Comparison of ENCODE assay signal across 22 cellular contexts in genomic region chr20:57911512-57912226, GRCh38.
DNase-seq lines count a peak whose midpoint lies in the region; ATAC-seq and TF ChIP-seq lines count a peak whose summit lies in the region.
"Had no signal": no experiment of that assay in that cellular context is flagged by ENCODE, and none has a peak within 500 bp of the region (broad histone marks: within the 10 kb centered on the region; RNA-seq: fewer than 3 reads in every experiment).

No MANE protein-coding gene starts in this region.

- TF ChIP-seq CTCF in tibial artery (IDR thresholded peaks at IDR 0.05) = no peak

- intact Hi-C loops in tibial artery (cut with DNase I; ENCODE audit: low total_unique reads) = no loop called here

- no peaks in the 10 kb centered on the region for H3K27me3 ChIP-seq in tibial artery

- no peak overlapping the region for H3K9ac ChIP-seq in SK-N-MC (ENCODE audit: insufficient read length)

- H3K4me1 ChIP-seq in tibial artery = peaks cover 0 to 13% (median 5%) of the 10 kb centered on the region in 4 donors
- H3K4me1 ChIP-seq: A549, Caco-2 had no signal

- no peak overlapping the region for H3K4me3 ChIP-seq in SK-N-MC
- H3K4me3 ChIP-seq in tibial artery = no peak overlapping the region
- H3K4me3 ChIP-seq: A549 had no signal

- peak; percentile 11 for DNase-seq in AG08395 (ENCODE audit: low spot score)
- peak; percentile 38 for DNase-seq in HT1080 (ENCODE audit: low read depth)
- DNase-seq in SK-N-MC (ENCODE audit: low read depth, low spot score) = peak; percentile 28
- peak; percentile 2 to 49 for DNase-seq in tibial artery
- no peak for DNase-seq in NCI-H69 (lab: John Stamatoyannopoulos, UW)
- DNase-seq: Caco-2; CD8-positive, alpha-beta T cell; KBM-7; MV-4-11; NCI-H1105; NCI-H1436 treated with DMSO at 0.1 percent for 48 hours; NCI-H187 treated with DMSO at 0.1 percent for 48 hours; NCI-H2171 treated with DMSO at 0.1 percent for 48 hours; NCI-H345; NCI-H510A treated with DMSO at 0.1 percent for 48 hours; NCI-H748 treated with DMSO at 0.1 percent for 48 hours; SHP77 treated with DMSO at 0.1 percent for 48 hours; SW 1271 had no signal

- ATAC-seq in GM21576 (IDR thresholded peaks at IDR 0.05; ENCODE audit: unreplicated experiment) (no peak), HG03457 (IDR thresholded peaks at IDR 0.05; ENCODE audit: unreplicated experiment) (no peak)
- ATAC-seq: A549; CD8-positive, alpha-beta T cell had no signal

- H3K9me3 ChIP-seq in SK-N-MC (ENCODE audit: low read depth, low read length) (no peaks in the 10 kb centered on the region), tibial artery (no peaks in the 10 kb centered on the region)
- H3K9me3 ChIP-seq: Caco-2 had no signal

- no peaks in the 10 kb centered on the region for H3K36me3 ChIP-seq in SK-N-MC (ENCODE audit: insufficient read depth, low read length)
- no peaks in the 10 kb centered on the region for H3K36me3 ChIP-seq in tibial artery

- H3K27ac ChIP-seq in SK-N-MC (peak overlapping the region; percentile 45), tibial artery (no peak overlapping the region)
- H3K27ac ChIP-seq: C4-2B had no signal
